In genomic region chr1:53889304-53890298, GRCh38 we compare ENCODE assay signal across 1 cellular context.
A peak's percentile ranks its signal among the peaks of the same experiment; 100 is the strongest.
TF ChIP-seq lines count a peak whose summit lies in the region.

TSS of gene YIPF1 (minus strand) at chr1:53889797. CDS start at chr1:53888937, 860 bp downstream.

TF ChIP-seq in HepG2, 621 proteins besides CTCF, POLR2A, EP300 and RAD21 (continued from another document and continues in another):
- TF ChIP-seq, protein P1, sequence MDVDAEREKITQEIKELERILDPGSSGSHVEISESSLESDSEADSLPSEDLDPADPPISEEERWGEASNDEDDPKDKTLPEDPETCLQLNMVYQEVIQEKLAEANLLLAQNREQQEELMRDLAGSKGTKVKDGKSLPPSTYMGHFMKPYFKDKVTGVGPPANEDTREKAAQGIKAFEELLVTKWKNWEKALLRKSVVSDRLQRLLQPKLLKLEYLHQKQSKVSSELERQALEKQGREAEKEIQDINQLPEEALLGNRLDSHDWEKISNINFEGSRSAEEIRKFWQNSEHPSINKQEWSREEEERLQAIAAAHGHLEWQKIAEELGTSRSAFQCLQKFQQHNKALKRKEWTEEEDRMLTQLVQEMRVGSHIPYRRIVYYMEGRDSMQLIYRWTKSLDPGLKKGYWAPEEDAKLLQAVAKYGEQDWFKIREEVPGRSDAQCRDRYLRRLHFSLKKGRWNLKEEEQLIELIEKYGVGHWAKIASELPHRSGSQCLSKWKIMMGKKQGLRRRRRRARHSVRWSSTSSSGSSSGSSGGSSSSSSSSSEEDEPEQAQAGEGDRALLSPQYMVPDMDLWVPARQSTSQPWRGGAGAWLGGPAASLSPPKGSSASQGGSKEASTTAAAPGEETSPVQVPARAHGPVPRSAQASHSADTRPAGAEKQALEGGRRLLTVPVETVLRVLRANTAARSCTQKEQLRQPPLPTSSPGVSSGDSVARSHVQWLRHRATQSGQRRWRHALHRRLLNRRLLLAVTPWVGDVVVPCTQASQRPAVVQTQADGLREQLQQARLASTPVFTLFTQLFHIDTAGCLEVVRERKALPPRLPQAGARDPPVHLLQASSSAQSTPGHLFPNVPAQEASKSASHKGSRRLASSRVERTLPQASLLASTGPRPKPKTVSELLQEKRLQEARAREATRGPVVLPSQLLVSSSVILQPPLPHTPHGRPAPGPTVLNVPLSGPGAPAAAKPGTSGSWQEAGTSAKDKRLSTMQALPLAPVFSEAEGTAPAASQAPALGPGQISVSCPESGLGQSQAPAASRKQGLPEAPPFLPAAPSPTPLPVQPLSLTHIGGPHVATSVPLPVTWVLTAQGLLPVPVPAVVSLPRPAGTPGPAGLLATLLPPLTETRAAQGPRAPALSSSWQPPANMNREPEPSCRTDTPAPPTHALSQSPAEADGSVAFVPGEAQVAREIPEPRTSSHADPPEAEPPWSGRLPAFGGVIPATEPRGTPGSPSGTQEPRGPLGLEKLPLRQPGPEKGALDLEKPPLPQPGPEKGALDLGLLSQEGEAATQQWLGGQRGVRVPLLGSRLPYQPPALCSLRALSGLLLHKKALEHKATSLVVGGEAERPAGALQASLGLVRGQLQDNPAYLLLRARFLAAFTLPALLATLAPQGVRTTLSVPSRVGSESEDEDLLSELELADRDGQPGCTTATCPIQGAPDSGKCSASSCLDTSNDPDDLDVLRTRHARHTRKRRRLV (CRISPR knock-in tag; IDR thresholded peaks at IDR 0.05) = peak; percentile 66; the same call in 1 of the 2 replicates
- TF ChIP-seq KLF12 (CRISPR knock-in tag; IDR thresholded peaks at IDR 0.05; ENCODE audit: borderline replicate concordance) = peak; percentile 72; the same call in 1 of the 2 replicates
- 0 out of 2 replicates have a peak, but pooled peaks have one; percentile 35 for TF ChIP-seq ZNF564 (CRISPR knock-in tag; IDR thresholded peaks at IDR 0.05)
- TF ChIP-seq, protein P2, sequence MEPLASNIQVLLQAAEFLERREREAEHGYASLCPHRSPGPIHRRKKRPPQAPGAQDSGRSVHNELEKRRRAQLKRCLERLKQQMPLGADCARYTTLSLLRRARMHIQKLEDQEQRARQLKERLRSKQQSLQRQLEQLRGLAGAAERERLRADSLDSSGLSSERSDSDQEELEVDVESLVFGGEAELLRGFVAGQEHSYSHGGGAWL (CRISPR knock-in tag; IDR thresholded peaks at IDR 0.05) = 0 out of 2 replicates have a peak, but pooled peaks have one; percentile 56
- peak; percentile 38; the same call in 1 of the 2 replicates for TF ChIP-seq TFAP4 (IDR thresholded peaks at IDR 0.05; ENCODE audit: borderline replicate concordance, low read depth)
- TF ChIP-seq GABPB1 (CRISPR knock-in tag; IDR thresholded peaks at IDR 0.05) = peak; percentile 93
- peak; percentile 59; the same call in 1 of the 2 replicates for TF ChIP-seq TGIF2 (CRISPR knock-in tag; IDR thresholded peaks at IDR 0.05)
- TF ChIP-seq ZNF766 (CRISPR knock-in tag; IDR thresholded peaks at IDR 0.05; ENCODE audit: borderline replicate concordance) = 0 out of 2 replicates have a peak, but pooled peaks have one; percentile 38
- 0 out of 2 replicates have a peak, but pooled peaks have one; percentile 36 for TF ChIP-seq ARID5B (CRISPR knock-in tag; IDR thresholded peaks at IDR 0.05)
- no peak for TF ChIP-seq DMTF1 (CRISPR knock-in tag; IDR thresholded peaks at IDR 0.05)
- TF ChIP-seq ZNF335 (CRISPR knock-in tag; IDR thresholded peaks at IDR 0.05) = 0 out of 2 replicates have a peak, but pooled peaks have one; percentile 31
- no peak for TF ChIP-seq FOSL2 (CRISPR knock-in tag; IDR thresholded peaks at IDR 0.05)
- TF ChIP-seq, protein P3, sequence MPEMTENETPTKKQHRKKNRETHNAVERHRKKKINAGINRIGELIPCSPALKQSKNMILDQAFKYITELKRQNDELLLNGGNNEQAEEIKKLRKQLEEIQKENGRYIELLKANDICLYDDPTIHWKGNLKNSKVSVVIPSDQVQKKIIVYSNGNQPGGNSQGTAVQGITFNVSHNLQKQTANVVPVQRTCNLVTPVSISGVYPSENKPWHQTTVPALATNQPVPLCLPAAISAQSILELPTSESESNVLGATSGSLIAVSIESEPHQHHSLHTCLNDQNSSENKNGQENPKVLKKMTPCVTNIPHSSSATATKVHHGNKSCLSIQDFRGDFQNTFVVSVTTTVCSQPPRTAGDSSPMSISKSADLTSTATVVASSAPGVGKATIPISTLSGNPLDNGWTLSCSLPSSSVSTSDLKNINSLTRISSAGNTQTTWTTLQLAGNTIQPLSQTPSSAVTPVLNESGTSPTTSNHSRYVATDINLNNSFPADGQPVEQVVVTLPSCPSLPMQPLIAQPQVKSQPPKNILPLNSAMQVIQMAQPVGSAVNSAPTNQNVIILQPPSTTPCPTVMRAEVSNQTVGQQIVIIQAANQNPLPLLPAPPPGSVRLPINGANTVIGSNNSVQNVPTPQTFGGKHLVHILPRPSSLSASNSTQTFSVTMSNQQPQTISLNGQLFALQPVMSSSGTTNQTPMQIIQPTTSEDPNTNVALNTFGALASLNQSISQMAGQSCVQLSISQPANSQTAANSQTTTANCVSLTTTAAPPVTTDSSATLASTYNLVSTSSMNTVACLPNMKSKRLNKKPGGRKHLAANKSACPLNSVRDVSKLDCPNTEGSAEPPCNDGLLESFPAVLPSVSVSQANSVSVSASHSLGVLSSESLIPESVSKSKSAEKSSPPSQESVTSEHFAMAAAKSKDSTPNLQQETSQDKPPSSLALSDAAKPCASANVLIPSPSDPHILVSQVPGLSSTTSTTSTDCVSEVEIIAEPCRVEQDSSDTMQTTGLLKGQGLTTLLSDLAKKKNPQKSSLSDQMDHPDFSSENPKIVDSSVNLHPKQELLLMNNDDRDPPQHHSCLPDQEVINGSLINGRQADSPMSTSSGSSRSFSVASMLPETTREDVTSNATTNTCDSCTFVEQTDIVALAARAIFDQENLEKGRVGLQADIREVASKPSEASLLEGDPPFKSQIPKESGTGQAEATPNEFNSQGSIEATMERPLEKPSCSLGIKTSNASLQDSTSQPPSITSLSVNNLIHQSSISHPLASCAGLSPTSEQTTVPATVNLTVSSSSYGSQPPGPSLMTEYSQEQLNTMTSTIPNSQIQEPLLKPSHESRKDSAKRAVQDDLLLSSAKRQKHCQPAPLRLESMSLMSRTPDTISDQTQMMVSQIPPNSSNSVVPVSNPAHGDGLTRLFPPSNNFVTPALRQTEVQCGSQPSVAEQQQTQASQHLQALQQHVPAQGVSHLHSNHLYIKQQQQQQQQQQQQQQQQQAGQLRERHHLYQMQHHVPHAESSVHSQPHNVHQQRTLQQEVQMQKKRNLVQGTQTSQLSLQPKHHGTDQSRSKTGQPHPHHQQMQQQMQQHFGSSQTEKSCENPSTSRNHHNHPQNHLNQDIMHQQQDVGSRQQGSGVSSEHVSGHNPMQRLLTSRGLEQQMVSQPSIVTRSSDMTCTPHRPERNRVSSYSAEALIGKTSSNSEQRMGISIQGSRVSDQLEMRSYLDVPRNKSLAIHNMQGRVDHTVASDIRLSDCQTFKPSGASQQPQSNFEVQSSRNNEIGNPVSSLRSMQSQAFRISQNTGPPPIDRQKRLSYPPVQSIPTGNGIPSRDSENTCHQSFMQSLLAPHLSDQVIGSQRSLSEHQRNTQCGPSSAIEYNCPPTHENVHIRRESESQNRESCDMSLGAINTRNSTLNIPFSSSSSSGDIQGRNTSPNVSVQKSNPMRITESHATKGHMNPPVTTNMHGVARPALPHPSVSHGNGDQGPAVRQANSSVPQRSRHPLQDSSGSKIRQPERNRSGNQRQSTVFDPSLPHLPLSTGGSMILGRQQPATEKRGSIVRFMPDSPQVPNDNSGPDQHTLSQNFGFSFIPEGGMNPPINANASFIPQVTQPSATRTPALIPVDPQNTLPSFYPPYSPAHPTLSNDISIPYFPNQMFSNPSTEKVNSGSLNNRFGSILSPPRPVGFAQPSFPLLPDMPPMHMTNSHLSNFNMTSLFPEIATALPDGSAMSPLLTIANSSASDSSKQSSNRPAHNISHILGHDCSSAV (CRISPR knock-in tag; IDR thresholded peaks at IDR 0.05; ENCODE audit: borderline replicate concordance) = 0 out of 2 replicates have a peak, but pooled peaks have one; percentile 39
- TF ChIP-seq SIN3B (IDR thresholded peaks at IDR 0.05; ENCODE audit: low read length) = 0 out of 2 replicates have a peak, but pooled peaks have one; percentile 15
- TF ChIP-seq, protein P4, sequence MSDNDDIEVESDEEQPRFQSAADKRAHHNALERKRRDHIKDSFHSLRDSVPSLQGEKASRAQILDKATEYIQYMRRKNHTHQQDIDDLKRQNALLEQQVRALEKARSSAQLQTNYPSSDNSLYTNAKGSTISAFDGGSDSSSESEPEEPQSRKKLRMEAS (IDR thresholded peaks at IDR 0.05) = peak; percentile 89
- TF ChIP-seq ZNF333 (CRISPR knock-in tag; IDR thresholded peaks at IDR 0.05; ENCODE audit: borderline replicate concordance) = 0 out of 2 replicates have a peak, but pooled peaks have one; percentile 45
- no peak for TF ChIP-seq ZC3H4 (CRISPR knock-in tag; IDR thresholded peaks at IDR 0.05; ENCODE audit: borderline replicate concordance)
- TF ChIP-seq, protein P5, sequence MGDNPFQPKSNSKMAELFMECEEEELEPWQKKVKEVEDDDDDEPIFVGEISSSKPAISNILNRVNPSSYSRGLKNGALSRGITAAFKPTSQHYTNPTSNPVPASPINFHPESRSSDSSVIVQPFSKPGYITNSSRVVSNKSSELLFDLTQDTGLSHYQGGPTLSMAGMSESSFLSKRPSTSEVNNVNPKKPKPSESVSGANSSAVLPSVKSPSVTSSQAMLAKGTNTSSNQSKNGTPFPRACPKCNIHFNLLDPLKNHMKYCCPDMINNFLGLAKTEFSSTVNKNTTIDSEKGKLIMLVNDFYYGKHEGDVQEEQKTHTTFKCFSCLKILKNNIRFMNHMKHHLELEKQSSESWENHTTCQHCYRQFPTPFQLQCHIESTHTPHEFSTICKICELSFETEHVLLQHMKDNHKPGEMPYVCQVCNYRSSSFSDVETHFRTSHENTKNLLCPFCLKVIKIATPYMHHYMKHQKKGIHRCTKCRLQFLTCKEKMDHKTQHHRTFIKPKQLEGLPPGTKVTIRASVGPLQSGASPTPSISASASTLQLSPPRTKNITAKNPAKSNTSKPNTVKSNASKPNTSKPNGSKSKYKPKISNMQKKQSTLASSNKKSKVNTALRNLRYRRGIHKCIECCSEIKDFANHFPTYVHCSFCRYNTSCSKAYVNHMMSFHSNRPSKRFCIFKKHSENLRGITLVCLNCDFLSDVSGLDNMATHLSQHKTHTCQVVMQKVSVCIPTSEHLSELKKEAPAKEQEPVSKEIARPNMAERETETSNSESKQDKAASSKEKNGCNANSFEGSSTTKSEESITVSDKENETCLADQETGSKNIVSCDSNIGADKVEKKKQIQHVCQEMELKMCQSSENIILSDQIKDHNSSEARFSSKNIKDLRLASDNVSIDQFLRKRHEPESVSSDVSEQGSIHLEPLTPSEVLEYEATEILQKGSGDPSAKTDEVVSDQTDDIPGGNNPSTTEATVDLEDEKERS (CRISPR knock-in tag; IDR thresholded peaks at IDR 0.05) = 0 out of 2 replicates have a peak, but pooled peaks have one; percentile 32
- TF ChIP-seq KLF16 (CRISPR knock-in tag; IDR thresholded peaks at IDR 0.05) = peak in 1 of 2 experiments; percentile 52; a peak in 1 of 4 replicates
- peak; percentile 89 for TF ChIP-seq ELF1 (CRISPR knock-in tag; IDR thresholded peaks at IDR 0.05)
- TF ChIP-seq ZNF788 (CRISPR knock-in tag; IDR thresholded peaks at IDR 0.05; ENCODE audit: borderline replicate concordance) = peak; percentile 19; the same call in 1 of the 2 replicates
- peak; percentile 70; the same call in 1 of the 2 replicates for TF ChIP-seq RCOR2 (CRISPR knock-in tag; IDR thresholded peaks at IDR 0.05)
- TF ChIP-seq TARDBP (CRISPR knock-in tag; IDR thresholded peaks at IDR 0.05) = peak; percentile 48
- peak; percentile 59 for TF ChIP-seq ZFX (CRISPR knock-in tag; IDR thresholded peaks at IDR 0.05; ENCODE audit: low read depth)
- no peak for TF ChIP-seq ZNF484 (CRISPR knock-in tag; IDR thresholded peaks at IDR 0.05; ENCODE audit: borderline replicate concordance, low read depth)
- peak; percentile 54; the same call in 1 of the 2 replicates for TF ChIP-seq HIVEP1 (CRISPR knock-in tag; IDR thresholded peaks at IDR 0.05)
- TF ChIP-seq ASH2L (IDR thresholded peaks at IDR 0.05; ENCODE audit: insufficient read length, low read depth, low read length) = peak; percentile 79
- TF ChIP-seq ZNF790 (CRISPR knock-in tag; IDR thresholded peaks at IDR 0.05; ENCODE audit: borderline replicate concordance) = peak; percentile 44; the same call in 1 of the 2 replicates
